1 cellular context compared by ENCODE assay signal in the genomic region with DNA sequence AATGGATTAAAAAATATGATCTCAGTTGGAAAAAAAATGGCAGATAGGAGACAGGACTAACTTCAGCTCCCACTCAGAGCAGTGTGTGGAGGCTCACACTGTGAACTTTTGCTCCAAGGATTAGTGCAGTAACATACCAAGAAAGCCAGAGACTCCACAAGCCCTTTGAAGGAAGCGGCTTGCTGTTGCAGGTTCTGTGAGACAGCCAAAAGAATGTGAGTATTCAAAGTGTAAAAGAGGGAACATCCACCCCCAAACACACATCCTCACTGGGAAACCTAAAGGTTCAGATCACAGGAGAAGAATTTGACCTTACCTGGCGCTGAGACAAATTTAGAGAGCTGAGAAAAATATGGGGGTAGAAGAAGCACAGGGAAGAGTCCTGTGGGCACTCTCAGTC.
TF ChIP-seq lines count a peak whose summit lies in the region.

No MANE protein-coding gene starts in this region.

TF ChIP-seq in HCT116, 20 proteins besides CTCF, POLR2A, EP300 and RAD21:
- TF ChIP-seq, protein P1, sequence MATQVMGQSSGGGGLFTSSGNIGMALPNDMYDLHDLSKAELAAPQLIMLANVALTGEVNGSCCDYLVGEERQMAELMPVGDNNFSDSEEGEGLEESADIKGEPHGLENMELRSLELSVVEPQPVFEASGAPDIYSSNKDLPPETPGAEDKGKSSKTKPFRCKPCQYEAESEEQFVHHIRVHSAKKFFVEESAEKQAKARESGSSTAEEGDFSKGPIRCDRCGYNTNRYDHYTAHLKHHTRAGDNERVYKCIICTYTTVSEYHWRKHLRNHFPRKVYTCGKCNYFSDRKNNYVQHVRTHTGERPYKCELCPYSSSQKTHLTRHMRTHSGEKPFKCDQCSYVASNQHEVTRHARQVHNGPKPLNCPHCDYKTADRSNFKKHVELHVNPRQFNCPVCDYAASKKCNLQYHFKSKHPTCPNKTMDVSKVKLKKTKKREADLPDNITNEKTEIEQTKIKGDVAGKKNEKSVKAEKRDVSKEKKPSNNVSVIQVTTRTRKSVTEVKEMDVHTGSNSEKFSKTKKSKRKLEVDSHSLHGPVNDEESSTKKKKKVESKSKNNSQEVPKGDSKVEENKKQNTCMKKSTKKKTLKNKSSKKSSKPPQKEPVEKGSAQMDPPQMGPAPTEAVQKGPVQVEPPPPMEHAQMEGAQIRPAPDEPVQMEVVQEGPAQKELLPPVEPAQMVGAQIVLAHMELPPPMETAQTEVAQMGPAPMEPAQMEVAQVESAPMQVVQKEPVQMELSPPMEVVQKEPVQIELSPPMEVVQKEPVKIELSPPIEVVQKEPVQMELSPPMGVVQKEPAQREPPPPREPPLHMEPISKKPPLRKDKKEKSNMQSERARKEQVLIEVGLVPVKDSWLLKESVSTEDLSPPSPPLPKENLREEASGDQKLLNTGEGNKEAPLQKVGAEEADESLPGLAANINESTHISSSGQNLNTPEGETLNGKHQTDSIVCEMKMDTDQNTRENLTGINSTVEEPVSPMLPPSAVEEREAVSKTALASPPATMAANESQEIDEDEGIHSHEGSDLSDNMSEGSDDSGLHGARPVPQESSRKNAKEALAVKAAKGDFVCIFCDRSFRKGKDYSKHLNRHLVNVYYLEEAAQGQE (IDR thresholded peaks at IDR 0.05; ENCODE audit: low read depth) = no peak
- 0 out of 2 replicates have a peak, but pooled peaks have one; percentile 27 for TF ChIP-seq CBX3 (IDR thresholded peaks at IDR 0.05; ENCODE audit: low read depth)
TF ChIP-seq in HCT116: peak in this region for 1.
